ENCODE assay signal across 8 cellular contexts in the genomic region with DNA sequence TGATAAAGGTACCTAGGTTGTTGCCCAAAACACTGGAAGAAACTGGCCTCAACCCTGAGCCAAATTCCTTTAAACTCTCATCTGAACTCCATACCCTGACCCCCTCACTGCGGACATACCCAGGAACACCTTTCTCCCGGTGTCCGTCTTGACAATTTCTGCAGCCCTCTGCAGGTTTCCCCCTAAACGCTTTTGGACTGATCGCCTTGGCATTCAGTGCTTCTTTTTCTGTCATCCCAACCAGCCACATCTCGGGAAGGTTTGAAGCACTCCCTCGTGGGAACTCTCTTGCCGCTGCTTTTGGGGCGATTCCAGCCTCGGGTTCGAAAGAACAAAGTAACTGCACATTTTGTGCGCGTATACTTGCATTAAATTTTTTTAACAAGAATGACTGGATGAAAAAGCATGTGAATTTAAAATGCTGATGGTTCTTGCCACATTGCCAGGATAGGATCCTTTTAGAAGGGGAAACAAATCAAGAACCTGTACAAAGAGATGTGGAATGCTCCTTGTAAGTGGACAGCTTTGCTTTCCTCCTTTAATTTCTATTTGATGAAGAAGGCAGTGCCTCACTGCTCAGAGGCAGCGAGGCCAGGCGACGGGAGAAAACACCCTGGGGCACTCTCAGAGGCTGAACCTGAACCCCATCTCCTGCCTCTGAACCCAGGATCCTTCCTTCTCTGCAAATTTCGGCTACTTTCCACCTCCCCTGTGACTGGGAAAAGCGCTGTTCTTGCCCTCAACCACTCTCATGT. TPM values are rescaled to one million over a fixed set of nuclear protein-coding genes. Genes with fewer than 3 reads are reported as not detected.
DNase-seq lines count a peak whose midpoint lies in the region; ATAC-seq and TF ChIP-seq lines count a peak whose summit lies in the region.

No MANE protein-coding gene starts in this region.

- H3K36me3 ChIP-seq in iPS-15b (ENCODE audit: control insufficient read depth, insufficient read depth, low read length) (no peaks in the 10 kb centered on the region), smooth muscle cell (ENCODE audit: low read depth) (no peaks in the 10 kb centered on the region)

- H3K27me3 Mint-ChIP-seq in activated naive CD8-positive, alpha-beta T cell treated with anti-CD3 and anti-CD28 coated beads, Interleukin-2, amount 10 ng/mL, durations not matched to agents 7 days and 5 days, result no peaks in the 10 kb centered on the region

- H3K4me1 Mint-ChIP-seq in activated naive CD8-positive, alpha-beta T cell treated with anti-CD3 and anti-CD28 coated beads, Interleukin-2, amount 10 ng/mL, durations not matched to agents 7 days and 5 days, result peaks cover 58% of the 10 kb centered on the region

- peak overlapping the region; percentile 98 for H3K4me3 Mint-ChIP-seq in activated naive CD8-positive, alpha-beta T cell treated with anti-CD3 and anti-CD28 coated beads, Interleukin-2, amount 10 ng/mL, durations not matched to agents 7 days and 5 days

- peak overlapping the region; percentile 82 for H2AFZ ChIP-seq in smooth muscle cell (ENCODE audit: low read depth)

- H3K36me3 Mint-ChIP-seq in activated naive CD8-positive, alpha-beta T cell treated with anti-CD3 and anti-CD28 coated beads, Interleukin-2, amount 10 ng/mL, durations not matched to agents 7 days and 5 days, result peaks cover 29% of the 10 kb centered on the region

- H3K9me3 ChIP-seq in iPS-15b (ENCODE audit: control insufficient read depth, insufficient read depth, low read length) (no peaks in the 10 kb centered on the region), smooth muscle cell (replicated peaks; ENCODE audit: low read depth) (no peaks in the 10 kb centered on the region)

- H3K27ac ChIP-seq in smooth muscle cell (ENCODE audit: low read depth), result peak overlapping the region; percentile 79

- peaks cover 12% of the 10 kb centered on the region for H3K4me1 ChIP-seq in iPS-15b (ENCODE audit: control insufficient read depth, insufficient read depth, low read length)
- peaks cover 8% of the 10 kb centered on the region for H3K4me1 ChIP-seq in smooth muscle cell (ENCODE audit: low read depth)

- H3F3A ChIP-seq in smooth muscle cell (ENCODE audit: low read depth), result no peaks in the 10 kb centered on the region

- no peaks in the 10 kb centered on the region for H3K27me3 ChIP-seq in iPS-15b (ENCODE audit: control insufficient read depth, insufficient read depth, low read length)
- no peaks in the 10 kb centered on the region for H3K27me3 ChIP-seq in smooth muscle cell (ENCODE audit: low read depth)

- peaks cover 3% of the 10 kb centered on the region for H4K20me1 ChIP-seq in smooth muscle cell (ENCODE audit: low read depth)

- peak; percentile 41 for DNase-seq in NCI-H82 (lab: John Stamatoyannopoulos, UW)
- DNase-seq in NCI-H82 treated with DMSO at 0.1 percent for 48 hours (lab: John Stamatoyannopoulos, UW; ENCODE audit: unreplicated experiment), result no peak
- DNase-seq in activated naive CD8-positive, alpha-beta T cell treated with anti-CD3 and anti-CD28 coated beads, Interleukin-2, amount 10 ng/mL, durations not matched to agents 7 days and 5 days, result no peak
- no peak for DNase-seq in smooth muscle cell (lab: John Stamatoyannopoulos, UW; ENCODE audit: unreplicated experiment)
- no peak for DNase-seq in posterior vena cava (ENCODE audit: low spot score)
- no peak for DNase-seq in COR-L47 (lab: John Stamatoyannopoulos, UW)

- ATAC-seq in HG03457 (IDR thresholded peaks at IDR 0.05; ENCODE audit: unreplicated experiment), result peak; percentile 3
- ATAC-seq in activated naive CD8-positive, alpha-beta T cell treated with anti-CD3 and anti-CD28 coated beads, Interleukin-2, amount 10 ng/mL, durations not matched to agents 7 days and 5 days (ENCODE audit: low read depth), result peak; percentile 4

- intact Hi-C loops in posterior vena cava (cut with DNase I), result no loop called here

- peak overlapping the region; percentile 84 for H3K4me2 ChIP-seq in smooth muscle cell

- H3K27ac Mint-ChIP-seq in activated naive CD8-positive, alpha-beta T cell treated with anti-CD3 and anti-CD28 coated beads, Interleukin-2, amount 10 ng/mL, durations not matched to agents 7 days and 5 days, result peak overlapping the region; percentile 97

- H3K9ac ChIP-seq in iPS-15b (ENCODE audit: low read depth, low read length), result peak overlapping the region; percentile 90
- H3K9ac ChIP-seq in smooth muscle cell (ENCODE audit: low read depth), result peak overlapping the region; percentile 92

- no peaks in the 10 kb centered on the region for H3K9me3 Mint-ChIP-seq in activated naive CD8-positive, alpha-beta T cell treated with anti-CD3 and anti-CD28 coated beads, Interleukin-2, amount 10 ng/mL, durations not matched to agents 7 days and 5 days

- POLR2A ChIA-PET in activated naive CD8-positive, alpha-beta T cell treated with anti-CD3 and anti-CD28 coated beads, Interleukin-2, amount 10 ng/mL, durations not matched to agents 7 days and 5 days (lab: Charles Lee), result interaction anchor here (0.6 to 2.2 kb wide), 7 partner anchors 8 to 241 kb away, joined by 3 to 12 read pairs (median 3); a partner anchor contains a TSS

- TF ChIP-seq CTCF in smooth muscle cell (IDR thresholded peaks at IDR 0.05; ENCODE audit: borderline replicate concordance, insufficient read depth, poor library complexity, severe bottlenecking), result no peak

- 75% methylated on average over 18 of the region's 18 CpGs for WGBS in smooth muscle cell (ENCODE audit: low lambda C conversion rate)

- H3K4me3 ChIP-seq in iPS-15b (ENCODE audit: low read depth, low read length) (peak overlapping the region; percentile 86), smooth muscle cell (peak overlapping the region; percentile 62)

- peaks cover 12% of the 10 kb centered on the region for H3K79me2 ChIP-seq in smooth muscle cell (ENCODE audit: low read depth)

RNA-seq across cellular contexts. Expression of a gene that starts 0.6 kb away (rescaled TPM):
- total RNA-seq in activated naive CD8-positive, alpha-beta T cell treated with anti-CD3 and anti-CD28 coated beads, Interleukin-2, amount 10 ng/mL, durations not matched to agents 7 days and 5 days, result 10 to 100 TPM; 42.6 to 57.4 TPM
- total RNA-seq in smooth muscle cell, result 17.7 and 18.6 TPM in 2 replicates
- polyA plus RNA-seq in smooth muscle cell, result 12.9 and 14.4 TPM in 2 replicates
- 10 to 100 TPM; 31.3 to 37.5 TPM for total RNA-seq in posterior vena cava

RNA-seq across cellular contexts. Expression of a gene that starts 34.9 kb away (rescaled TPM):
- 100 to 1,000 TPM; 248 to 253 TPM for total RNA-seq in activated naive CD8-positive, alpha-beta T cell treated with anti-CD3 and anti-CD28 coated beads, Interleukin-2, amount 10 ng/mL, durations not matched to agents 7 days and 5 days
- total RNA-seq in smooth muscle cell, result 18.2 and 19.3 TPM in 2 replicates
- polyA plus RNA-seq in smooth muscle cell, result 14.1 and 16.0 TPM in 2 replicates
- total RNA-seq in posterior vena cava, result 10 to 100 TPM; 30.8 to 40.2 TPM

RNA-seq across cellular contexts. Expression of a gene that starts 48.9 kb away (rescaled TPM):
- 10 to 100 TPM; 80.5 to 87.8 TPM for total RNA-seq in activated naive CD8-positive, alpha-beta T cell treated with anti-CD3 and anti-CD28 coated beads, Interleukin-2, amount 10 ng/mL, durations not matched to agents 7 days and 5 days
- total RNA-seq in smooth muscle cell (17.2 and 35.4 TPM in 2 replicates), posterior vena cava (10 to 100 TPM; 59.2 to 61.5 TPM)
- polyA plus RNA-seq in smooth muscle cell, result 22.1 and 28.6 TPM in 2 replicates

Comparison
In these comparisons a context has a peak if more than half of its experiments do, and no peak if none do; other contexts are left out.
1. RNA of a gene that starts 34.9 kb away (total RNA-seq): 248 to 253 TPM in activated naive CD8-positive, alpha-beta T cell treated with anti-CD3 and anti-CD28 coated beads, Interleukin-2, amount 10 ng/mL, durations not matched to agents 7 days and 5 days; 30.8 to 40.2 TPM in posterior vena cava and 18.2 to 19.3 TPM in smooth muscle cell; every median in the first group is over 4 times any median in the second.